ENCODE assay signal across 18 cellular contexts in the genomic region with DNA sequence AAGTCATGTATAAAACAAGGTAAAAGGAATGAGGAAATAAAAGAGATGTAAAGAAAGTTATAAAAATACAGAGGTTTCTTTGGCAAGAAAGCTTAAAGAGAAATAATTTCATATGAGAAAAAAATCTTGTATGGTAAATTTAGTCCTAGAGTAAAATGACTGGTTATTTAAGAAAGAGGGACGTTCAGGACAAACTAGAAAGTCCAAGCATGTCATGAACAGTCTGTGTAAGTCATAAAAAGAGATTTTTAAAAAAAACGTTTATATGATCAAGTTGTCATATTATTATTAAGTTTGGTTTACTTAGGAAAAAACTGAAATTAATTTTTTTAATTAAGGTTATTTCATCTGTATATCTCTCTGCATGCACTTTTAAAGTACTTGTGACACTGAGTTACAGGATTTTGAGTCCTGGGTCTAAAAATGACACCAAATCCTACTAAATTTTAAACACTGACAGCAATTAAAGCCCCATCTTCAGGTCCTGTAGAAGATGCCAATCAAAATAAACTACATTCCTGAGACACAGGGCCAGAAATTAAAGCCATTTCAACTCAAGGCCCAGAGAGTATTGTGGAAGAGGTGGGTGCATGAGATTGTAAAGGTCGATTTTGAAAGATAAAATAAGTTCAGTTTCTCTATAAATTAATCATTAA.
"Had no signal": no experiment of that assay in that cellular context is flagged by ENCODE, and none has a peak within 500 bp of the region (broad histone marks: within the 10 kb centered on the region; RNA-seq: fewer than 3 reads in every experiment).

No MANE protein-coding gene starts in this region.

- H3K4me1 ChIP-seq: parathyroid adenoma, upper lobe of left lung had no signal

- H3K27ac ChIP-seq: gastroesophageal sphincter, heart left ventricle, parathyroid adenoma, thoracic aorta, upper lobe of left lung had no signal

- H3K4me3 ChIP-seq: gastroesophageal sphincter, heart left ventricle, thoracic aorta, upper lobe of left lung had no signal

- H3K27me3 ChIP-seq: gastroesophageal sphincter, heart left ventricle, upper lobe of left lung had no signal

- H3K9me3 ChIP-seq: gastroesophageal sphincter, thoracic aorta had no signal

- H3K79me2 ChIP-seq: parathyroid adenoma had no signal

- H3K36me3 ChIP-seq: heart left ventricle, thoracic aorta, upper lobe of left lung had no signal

- H3K9ac ChIP-seq: parathyroid adenoma had no signal

- DNase-seq: activated CD4-positive, alpha-beta T cell treated with anti-CD3 and anti-CD28 coated beads, Interleukin-2, amount 50 U/mL, for 1 hour; activated CD8-positive, alpha-beta memory T cell treated with anti-CD3 and anti-CD28 coated beads, Interleukin-2, amount 50 U/mL, for 4 hours; activated naive CD4-positive, alpha-beta T cell treated with anti-CD3 and anti-CD28 coated beads for 36 hours; activated T-cell treated with anti-CD3 and anti-CD28 coated beads, Interleukin-2, amount 50 U/mL, for 4 hours; anterior cingulate cortex; cortex of kidney; heart left ventricle; immature natural killer cell; mesenchymal stem cell; naive thymus-derived CD8-positive, alpha-beta T cell; stimulated activated naive B cell treated with anti-CD40 and anti-IgM and Interleukin-4, amounts not matched to agents 10 μg/mL and 1 μg/mL and 100 μg/mL, for 72 hours; T1000; upper lobe of left lung had no signal

- ATAC-seq: activated CD4-positive, CD25-positive, alpha-beta regulatory T cell treated with anti-CD3 and anti-CD28 coated beads, Interleukin-2, amount 50 U/mL, for 24 hours; activated T-cell treated with anti-CD3 and anti-CD28 coated beads, Interleukin-2, amount 50 U/mL, for 4 hours; gastroesophageal sphincter; heart left ventricle; naive thymus-derived CD8-positive, alpha-beta T cell; sciatic nerve; stimulated activated naive B cell treated with anti-CD40 and anti-IgM and Interleukin-4, amounts not matched to agents 10 μg/mL and 1 μg/mL and 100 μg/mL, for 72 hours had no signal

- H2AFZ ChIP-seq: parathyroid adenoma had no signal
